12 cellular contexts compared by ENCODE assay signal in genomic region chr11:3860360-3860759, GRCh38. TPM values are rescaled to one million over a fixed set of nuclear protein-coding genes. Genes with fewer than 3 reads are reported as not detected.
DNase-seq lines count a peak whose midpoint lies in the region; ATAC-seq, FAIRE-seq and TF ChIP-seq lines count a peak whose summit lies in the region.
"Had no signal": no experiment of that assay in that cellular context is flagged by ENCODE, and none has a peak within 500 bp of the region (broad histone marks: within the 10 kb centered on the region; RNA-seq: fewer than 3 reads in every experiment).

No MANE protein-coding gene starts in this region.

- no peak for ATAC-seq in activated B cell treated with CpG ODN at 0.5 μM for 24 hours (ENCODE audit: low read depth)
- no peak for ATAC-seq in GM12878
- no peak for ATAC-seq in stimulated activated naive B cell treated with anti-CD40 and anti-IgM and Interleukin-4, amounts not matched to agents 10 μg/mL and 1 μg/mL and 100 μg/mL, for 72 hours (replicated peaks)
- ATAC-seq: PC-3 had no signal

- TF ChIP-seq CTCF in activated B cell treated with CpG ODN at 0.5 μM for 24 hours (IDR thresholded peaks at IDR 0.05) (no peak), GM12878 (IDR thresholded peaks at IDR 0.05 in 2 of 3, conservative IDR thresholded peaks at IDR 0.05 in 1 of 3; ENCODE audit: control insufficient read depth in 2 of 3, extremely low read depth in 1 of 3, insufficient read depth in 1 of 3, low read depth in 3 of 3, low read length in 3 of 3) (no peak), brain microvascular endothelial cell (IDR thresholded peaks at IDR 0.05; ENCODE audit: low read depth, low read length, missing control alignments) (no peak), tibial nerve (IDR thresholded peaks at IDR 0.05) (no peak), vagina (IDR thresholded peaks at IDR 0.05) (no peak)

- RAD21 ChIA-PET in GM12878 (lab: Charles Lee; ENCODE audit: unreplicated experiment) = interaction anchor here (0.5 to 16.5 kb wide), 10 partner anchors 11 to 205 kb away, joined by 4 to 605 read pairs (median 61); partner anchors contain the start of gene RHOG

- peak overlapping the region; percentile 94 for H3K4me3 ChIP-seq in GM12878
- H3K4me3 ChIP-seq in brain microvascular endothelial cell (ENCODE audit: low read depth, low read length) = no peak overlapping the region
- no peak overlapping the region for H3K4me3 ChIP-seq in tibial nerve
- H3K4me3 ChIP-seq in vagina = no peak overlapping the region
- H3K4me3 ChIP-seq: heart right ventricle had no signal

- 82% methylated on average over 2 of the region's 2 CpGs for WGBS in GM12878 (ENCODE audit: insufficient coverage, insufficient replicate concordance, low lambda C conversion rate, missing lambda C conversion rate)
- 93 to 98% methylated on average over 2 of the region's 2 CpGs for WGBS in tibial nerve, 2 donors

- H2AFZ ChIP-seq in GM12878 (ENCODE audit: control insufficient read depth, low read depth, low read length) = no peak overlapping the region

- H3K4me1 Mint-ChIP-seq in T-helper 1 cell treated with Interleukin-12 subunit alpha and Interleukin-12 subunit beta and Interleukin-4 antibody, amounts not matched to agents 30 μg/mL and 1 μg/mL, for 36 hours (ENCODE audit: low read depth) = peaks cover 73% of the 10 kb centered on the region
- H3K4me1 Mint-ChIP-seq in activated B cell treated with CpG ODN at 0.5 μM for 24 hours = peaks cover 87% of the 10 kb centered on the region
- peaks cover 53 to 81% of the 10 kb centered on the region in 2 donors for H3K4me1 Mint-ChIP-seq in stimulated activated naive B cell treated with anti-CD40 and anti-IgM and Interleukin-4, amounts not matched to agents 10 μg/mL and 1 μg/mL and 100 μg/mL, for 72 hours

- TF ChIP-seq POLR2A in GM12878 (IDR thresholded peaks at IDR 0.05; ENCODE audit: low read depth, low read length) (no peak), tibial nerve (IDR thresholded peaks at IDR 0.05) (no peak), vagina (IDR thresholded peaks at IDR 0.05) (no peak)

- POLR2A ChIA-PET in activated B cell treated with CpG ODN at 0.5 μM for 24 hours (lab: Charles Lee) = interaction anchor here (0.6 to 1.5 kb wide), 4 partner anchors 11 to 30 kb away, joined by 3 to 12 read pairs (median 6); no protein-coding TSS in a partner anchor
- POLR2A ChIA-PET in GM12878 (lab: Charles Lee) = interaction anchor here (0.8 to 13.2 kb wide), 8 partner anchors 14 to 197 kb away, joined by 4 to 405 read pairs (median 8); partner anchors contain the start of gene RHOG

- in situ Hi-C loops in GM12878 (cut with MboI) = loop anchor here (25.0 kb wide), 2 partner anchors 1477 to 1827 kb away; partner anchors contain the start of genes OR51B5, TRIM22 and TRIM5
- in situ Hi-C loops in brain microvascular endothelial cell (cut with HindIII; ENCODE audit: low pct_ligation_motif_present, low sequenced_read_pairs) = no loop called here

- TSS peak; percentile 8 for BruUV-seq in GM12878 (replicated peaks; lab: Mats Ljungman, UMichigan)

- H3K79me2 ChIP-seq in GM12878 (ENCODE audit: control insufficient read depth, insufficient read depth, low read length) = peaks cover 97% of the 10 kb centered on the region

- no peaks in the 10 kb centered on the region for H3K9me3 ChIP-seq in GM12878 (replicated peaks; ENCODE audit: control insufficient read depth, insufficient read depth, low read length)
- H3K9me3 ChIP-seq in tibial nerve = no peaks in the 10 kb centered on the region
- H3K9me3 ChIP-seq in vagina = no peaks in the 10 kb centered on the region
- H3K9me3 ChIP-seq: heart right ventricle had no signal

- H3K36me3 ChIP-seq in GM12878 (ENCODE audit: control insufficient read depth in 2 of 2, insufficient read depth in 2 of 2, low read length in 1 of 2) = no peaks in the 10 kb centered on the region
- H3K36me3 ChIP-seq in brain microvascular endothelial cell (replicated peaks) = no peaks in the 10 kb centered on the region
- H3K36me3 ChIP-seq in tibial nerve = no peaks in the 10 kb centered on the region
- H3K36me3 ChIP-seq in vagina = no peaks in the 10 kb centered on the region
- H3K36me3 ChIP-seq: heart right ventricle had no signal

- peaks cover 14% of the 10 kb centered on the region for H3K36me3 Mint-ChIP-seq in T-helper 1 cell treated with Interleukin-12 subunit alpha and Interleukin-12 subunit beta and Interleukin-4 antibody, amounts not matched to agents 30 μg/mL and 1 μg/mL, for 36 hours (ENCODE audit: low read depth)
- H3K36me3 Mint-ChIP-seq in activated B cell treated with CpG ODN at 0.5 μM for 24 hours (ENCODE audit: low read depth) = peaks cover 2% of the 10 kb centered on the region
- H3K36me3 Mint-ChIP-seq in stimulated activated naive B cell treated with anti-CD40 and anti-IgM and Interleukin-4, amounts not matched to agents 10 μg/mL and 1 μg/mL and 100 μg/mL, for 72 hours = peaks cover 6 to 14% of the 10 kb centered on the region in 2 donors

- SMC1A ChIA-PET in GM12878 (lab: Charles Lee; ENCODE audit: uncharacterized antibody, unreplicated experiment) = interaction anchor here (1.0 to 21.1 kb wide), 16 partner anchors 9 to 212 kb away, joined by 3 to 805 read pairs (median 12); no protein-coding TSS in a partner anchor

- CTCF ChIA-PET in activated B cell treated with CpG ODN at 0.5 μM for 24 hours (lab: Charles Lee) (interaction anchor here (0.6 kb wide), 1 partner anchor 11 kb away, joined by 3 read pairs; no protein-coding TSS in a partner anchor), GM12878 (lab: Yijun Ruan, JAX) (interaction anchor here (1.5 to 39.6 kb wide), 5 partner anchors 5 to 209 kb away, joined by 7 to 1047 read pairs (median 979); partner anchors contain the start of genes RHOG and STIM1)

- FAIRE-seq in GM12878 (lab: Jason Lieb, UNC) = no peak
- FAIRE-seq: endothelial cell of umbilical vein had no signal

- no peak for TF ChIP-seq RAD21 in GM12878 (IDR thresholded peaks at IDR 0.05; ENCODE audit: insufficient read depth, low read depth, low read length)

- peaks cover 41% of the 10 kb centered on the region for H3K4me1 ChIP-seq in GM12878 (ENCODE audit: control insufficient read depth, insufficient read depth, low read length)
- H3K4me1 ChIP-seq in tibial nerve = peaks cover 0 to 66% (median 48%) of the 10 kb centered on the region in 4 donors
- H3K4me1 ChIP-seq in vagina = peaks cover 79% of the 10 kb centered on the region

- H4K20me1 ChIP-seq in GM12878 (ENCODE audit: control insufficient read depth, insufficient read depth) = no peaks in the 10 kb centered on the region

- no peaks in the 10 kb centered on the region for H3K9me3 Mint-ChIP-seq in T-helper 1 cell treated with Interleukin-12 subunit alpha and Interleukin-12 subunit beta and Interleukin-4 antibody, amounts not matched to agents 30 μg/mL and 1 μg/mL, for 36 hours
- no peaks in the 10 kb centered on the region for H3K9me3 Mint-ChIP-seq in activated B cell treated with CpG ODN at 0.5 μM for 24 hours
- H3K9me3 Mint-ChIP-seq in stimulated activated naive B cell treated with anti-CD40 and anti-IgM and Interleukin-4, amounts not matched to agents 10 μg/mL and 1 μg/mL and 100 μg/mL, for 72 hours = no peaks in the 10 kb centered on the region

- H3K4me3 Mint-ChIP-seq in T-helper 1 cell treated with Interleukin-12 subunit alpha and Interleukin-12 subunit beta and Interleukin-4 antibody, amounts not matched to agents 30 μg/mL and 1 μg/mL, for 36 hours = peak overlapping the region; percentile 81
- no peak overlapping the region for H3K4me3 Mint-ChIP-seq in activated B cell treated with CpG ODN at 0.5 μM for 24 hours
- H3K4me3 Mint-ChIP-seq in stimulated activated naive B cell treated with anti-CD40 and anti-IgM and Interleukin-4, amounts not matched to agents 10 μg/mL and 1 μg/mL and 100 μg/mL, for 72 hours = peak overlapping the region in 1 of 2 donors; percentile 76

- no peak for TF ChIP-seq EP300 in GM12878 (IDR thresholded peaks at IDR 0.05; ENCODE audit: borderline replicate concordance in 1 of 2, control insufficient read depth in 1 of 2, low read depth in 2 of 2, low read length in 2 of 2)
- TF ChIP-seq EP300 in tibial nerve (IDR thresholded peaks at IDR 0.05) = no peak

- no peak overlapping the region for H3K9ac ChIP-seq in GM12878 (ENCODE audit: control insufficient read depth, insufficient read depth, low read length)

- H3K4me2 ChIP-seq in GM12878 (ENCODE audit: control insufficient read depth, insufficient read depth) = peak overlapping the region; percentile 98

- intact Hi-C loops in activated B cell treated with CpG ODN at 0.5 μM for 24 hours (cut with micrococcal nuclease) (no loop called here), GM12878 (cut with micrococcal nuclease; ENCODE audit: unreplicated experiment) (no loop called here), vagina (cut with DNase I) (no loop called here)

- no peaks in the 10 kb centered on the region for H3K27me3 ChIP-seq in GM12878 (replicated peaks in 1 of 2; ENCODE audit: control insufficient read depth in 2 of 2, insufficient read depth in 2 of 2, low read length in 1 of 2)
- H3K27me3 ChIP-seq in brain microvascular endothelial cell (replicated peaks) = no peaks in the 10 kb centered on the region
- H3K27me3 ChIP-seq in tibial nerve = no peaks in the 10 kb centered on the region
- no peaks in the 10 kb centered on the region for H3K27me3 ChIP-seq in vagina
- H3K27me3 ChIP-seq: heart right ventricle had no signal

- DNase-seq in T-helper 1 cell (no peak), activated B cell treated with CpG ODN at 0.5 μM for 24 hours (no peak), GM12878 (ENCODE audit: low read depth, low spot score) (no peak), brain microvascular endothelial cell (no peak), tibial nerve (ENCODE audit: low spot score in 2 of 2) (no peak), vagina (ENCODE audit: extremely low spot score in 2 of 2) (no peak)
- DNase-seq in stimulated activated naive B cell treated with anti-CD40 and anti-IgM and Interleukin-4, amounts not matched to agents 10 μg/mL and 1 μg/mL and 100 μg/mL, for 72 hours = no peak
- DNase-seq: heart right ventricle, PC-3 had no signal

- no peaks in the 10 kb centered on the region for H3K27me3 Mint-ChIP-seq in T-helper 1 cell treated with Interleukin-12 subunit alpha and Interleukin-12 subunit beta and Interleukin-4 antibody, amounts not matched to agents 30 μg/mL and 1 μg/mL, for 36 hours (ENCODE audit: low read depth)
- no peaks in the 10 kb centered on the region for H3K27me3 Mint-ChIP-seq in activated B cell treated with CpG ODN at 0.5 μM for 24 hours
- H3K27me3 Mint-ChIP-seq in stimulated activated naive B cell treated with anti-CD40 and anti-IgM and Interleukin-4, amounts not matched to agents 10 μg/mL and 1 μg/mL and 100 μg/mL, for 72 hours = no peaks in the 10 kb centered on the region

- peak overlapping the region; percentile 89 for H3K27ac Mint-ChIP-seq in T-helper 1 cell treated with Interleukin-12 subunit alpha and Interleukin-12 subunit beta and Interleukin-4 antibody, amounts not matched to agents 30 μg/mL and 1 μg/mL, for 36 hours
- peak overlapping the region; percentile 51 for H3K27ac Mint-ChIP-seq in activated B cell treated with CpG ODN at 0.5 μM for 24 hours
- peak overlapping the region; percentile 14 for H3K27ac Mint-ChIP-seq in stimulated activated naive B cell treated with anti-CD40 and anti-IgM and Interleukin-4, amounts not matched to agents 10 μg/mL and 1 μg/mL and 100 μg/mL, for 72 hours

- H3K27ac ChIP-seq in GM12878 (ENCODE audit: control insufficient read depth, insufficient read depth) (peak overlapping the region; percentile 16), brain microvascular endothelial cell (no peak overlapping the region), tibial nerve (no peak overlapping the region), vagina (no peak overlapping the region)
- H3K27ac ChIP-seq: VCaP had no signal

RNA-seq across cellular contexts. Expression of gene STIM1, which starts 4.9 kb away (rescaled TPM):
- total RNA-seq in activated B cell treated with CpG ODN at 0.5 μM for 24 hours (37.3 and 38.4 TPM in 2 replicates), GM12878 (2014; rRNA removed) (21.6 and 24.0 TPM in 2 replicates), GM12878 (2014; rRNA removed; fragmentation: Illumina TruSeq; extraction: Trizol) (24.9 and 26.0 TPM in 2 replicates), GM12878 (2021) (55.9 and 57.7 TPM in 2 replicates), tibial nerve (10 to 100 TPM; 51.3 to 70.1 (median 59.8) TPM), vagina (68.8 TPM)
- 113 and 116 TPM in 2 replicates for total RNA-seq in GM12878 (2013; cell fraction: nucleolus; rRNA removed)
- 36.6 TPM for polyA plus RNA-seq in GM12878 (2011; ENCODE audit: low read depth)
- polyA plus RNA-seq in GM12878 (2011; rRNA removed) (36.3 and 39.3 TPM in 2 replicates), GM12878 (2014; fragmentation: Illumina TruSeq; extraction: Trizol) (29.1 and 37.0 TPM in 2 replicates), GM12878 (2014; fragmentation: Nextera tagmentation; extraction: Ambion mirVana) (1 to 10 TPM; 8.6 to 9.9 TPM), GM12878 (2014; rRNA removed) (26.7 and 31.0 TPM in 2 replicates), GM12878 (2016; fragmentation: Nextera tagmentation; extraction: Ambion mirVana) (10 to 100 TPM; 31.8 to 36.8 TPM)
- polyA plus RNA-seq in GM12878 (2011; cell fraction: cytosol; rRNA removed) = 40.8 and 42.5 TPM in 2 replicates
- polyA plus RNA-seq in GM12878 (2011; cell fraction: nucleus; rRNA removed) = 68.6 and 72.6 TPM in 2 replicates
- polyA plus RNA-seq in GM12878 (2012) = 45.2 and 48.9 TPM in 2 replicates
- polyA minus RNA-seq in GM12878 (2011; rRNA and poly(A)+ RNA removed) = 143 and 245 TPM in 2 replicates
- 25.1 and 38.3 TPM in 2 replicates for polyA minus RNA-seq in GM12878 (2011; cell fraction: cytosol; rRNA and poly(A)+ RNA removed)
- polyA minus RNA-seq in GM12878 (2011; cell fraction: nucleus; rRNA and poly(A)+ RNA removed) = 42.4 and 62.3 TPM in 2 replicates

RNA-seq across cellular contexts. Expression of gene RHOG, which starts 19.6 kb away (rescaled TPM):
- total RNA-seq in activated B cell treated with CpG ODN at 0.5 μM for 24 hours (163 and 176 TPM in 2 replicates), GM12878 (2014; rRNA removed) (56.2 and 64.7 TPM in 2 replicates), GM12878 (2014; rRNA removed; fragmentation: Illumina TruSeq; extraction: Trizol) (47.7 and 48.8 TPM in 2 replicates), GM12878 (2021) (128 and 137 TPM in 2 replicates), tibial nerve (10 to 100 TPM; 35.2 to 92.7 (median 66.0) TPM), vagina (107 TPM)
- 35.7 and 37.8 TPM in 2 replicates for total RNA-seq in GM12878 (2013; cell fraction: nucleolus; rRNA removed)
- 51.6 TPM for polyA plus RNA-seq in GM12878 (2011; ENCODE audit: low read depth)
- polyA plus RNA-seq in GM12878 (2011; rRNA removed) (45.0 and 121 TPM in 2 replicates), GM12878 (2014; fragmentation: Illumina TruSeq; extraction: Trizol) (51.4 and 98.2 TPM in 2 replicates), GM12878 (2014; fragmentation: Nextera tagmentation; extraction: Ambion mirVana) (10 to 100 TPM; 16.0 to 42.0 TPM), GM12878 (2014; rRNA removed) (172 and 192 TPM in 2 replicates), GM12878 (2016; fragmentation: Nextera tagmentation; extraction: Ambion mirVana) (100 to 1,000 TPM in 1 of 2 experiments, 10 to 100 TPM in 1; 91.4 to 109 TPM)
- 237 and 296 TPM in 2 replicates for polyA plus RNA-seq in GM12878 (2011; cell fraction: cytosol; rRNA removed)
- polyA plus RNA-seq in GM12878 (2011; cell fraction: nucleus; rRNA removed) = 108 and 111 TPM in 2 replicates
- 103 and 132 TPM in 2 replicates for polyA plus RNA-seq in GM12878 (2012)
- polyA minus RNA-seq in GM12878 (2011; rRNA and poly(A)+ RNA removed) = 171 and 213 TPM in 2 replicates
- polyA minus RNA-seq in GM12878 (2011; cell fraction: cytosol; rRNA and poly(A)+ RNA removed) = 95.8 and 106 TPM in 2 replicates
- polyA minus RNA-seq in GM12878 (2011; cell fraction: nucleus; rRNA and poly(A)+ RNA removed) = 45.0 and 71.6 TPM in 2 replicates

RNA-seq across cellular contexts. Expression of gene PGAP2, which starts 52.0 kb away (rescaled TPM):
- total RNA-seq in activated B cell treated with CpG ODN at 0.5 μM for 24 hours = 19.7 and 25.0 TPM in 2 replicates
- total RNA-seq in GM12878 (2013; cell fraction: nucleolus; rRNA removed) = 33.0 and 36.2 TPM in 2 replicates
- 23.3 and 24.9 TPM in 2 replicates for total RNA-seq in GM12878 (2014; rRNA removed)
- 12.3 and 13.1 TPM in 2 replicates for total RNA-seq in GM12878 (2014; rRNA removed; fragmentation: Illumina TruSeq; extraction: Trizol)
- 26.4 and 27.7 TPM in 2 replicates for total RNA-seq in GM12878 (2021)
- polyA plus RNA-seq in GM12878 (2011; ENCODE audit: low read depth) = 21.2 TPM
- 16.6 and 34.5 TPM in 2 replicates for polyA plus RNA-seq in GM12878 (2011; rRNA removed)
- 39.5 and 49.8 TPM in 2 replicates for polyA plus RNA-seq in GM12878 (2011; cell fraction: cytosol; rRNA removed)
- 66.3 and 87.2 TPM in 2 replicates for polyA plus RNA-seq in GM12878 (2011; cell fraction: nucleus; rRNA removed)
- polyA plus RNA-seq in GM12878 (2012) = 32.0 and 34.8 TPM in 2 replicates
- 25.0 and 30.5 TPM in 2 replicates for polyA plus RNA-seq in GM12878 (2014; fragmentation: Illumina TruSeq; extraction: Trizol)
- 10 to 100 TPM; 25.4 to 37.4 TPM for polyA plus RNA-seq in GM12878 (2014; fragmentation: Nextera tagmentation; extraction: Ambion mirVana)
- polyA plus RNA-seq in GM12878 (2014; rRNA removed) = 35.6 and 36.2 TPM in 2 replicates
- 10 to 100 TPM; 33.4 to 37.2 TPM for polyA plus RNA-seq in GM12878 (2016; fragmentation: Nextera tagmentation; extraction: Ambion mirVana)
- 43.8 and 54.2 TPM in 2 replicates for polyA minus RNA-seq in GM12878 (2011; rRNA and poly(A)+ RNA removed)
- 13.0 and 13.3 TPM in 2 replicates for polyA minus RNA-seq in GM12878 (2011; cell fraction: cytosol; rRNA and poly(A)+ RNA removed)
- polyA minus RNA-seq in GM12878 (2011; cell fraction: nucleus; rRNA and poly(A)+ RNA removed) = 11.4 and 12.9 TPM in 2 replicates
- total RNA-seq in tibial nerve = 10 to 100 TPM in 3 of 4 donors, 1 to 10 TPM in 1; 8.1 to 15.1 (median 10.8) TPM
- 19.6 TPM for total RNA-seq in vagina

Comparison
In these comparisons a context has a peak if more than half of its experiments do, and no peak if none do; other contexts are left out.
1. H3K27ac Mint-ChIP-seq: peak in every context shown above with its lines; median percentile 89 in T-helper 1 cell treated with Interleukin-12 subunit alpha and Interleukin-12 subunit beta and Interleukin-4 antibody, amounts not matched to agents 30 μg/mL and 1 μg/mL, for 36 hours; 51 in activated B cell treated with CpG ODN at 0.5 μM for 24 hours; 14 in stimulated activated naive B cell treated with anti-CD40 and anti-IgM and Interleukin-4, amounts not matched to agents 10 μg/mL and 1 μg/mL and 100 μg/mL, for 72 hours.